ENCODE assay signal across 1 cellular context in the genomic region with DNA sequence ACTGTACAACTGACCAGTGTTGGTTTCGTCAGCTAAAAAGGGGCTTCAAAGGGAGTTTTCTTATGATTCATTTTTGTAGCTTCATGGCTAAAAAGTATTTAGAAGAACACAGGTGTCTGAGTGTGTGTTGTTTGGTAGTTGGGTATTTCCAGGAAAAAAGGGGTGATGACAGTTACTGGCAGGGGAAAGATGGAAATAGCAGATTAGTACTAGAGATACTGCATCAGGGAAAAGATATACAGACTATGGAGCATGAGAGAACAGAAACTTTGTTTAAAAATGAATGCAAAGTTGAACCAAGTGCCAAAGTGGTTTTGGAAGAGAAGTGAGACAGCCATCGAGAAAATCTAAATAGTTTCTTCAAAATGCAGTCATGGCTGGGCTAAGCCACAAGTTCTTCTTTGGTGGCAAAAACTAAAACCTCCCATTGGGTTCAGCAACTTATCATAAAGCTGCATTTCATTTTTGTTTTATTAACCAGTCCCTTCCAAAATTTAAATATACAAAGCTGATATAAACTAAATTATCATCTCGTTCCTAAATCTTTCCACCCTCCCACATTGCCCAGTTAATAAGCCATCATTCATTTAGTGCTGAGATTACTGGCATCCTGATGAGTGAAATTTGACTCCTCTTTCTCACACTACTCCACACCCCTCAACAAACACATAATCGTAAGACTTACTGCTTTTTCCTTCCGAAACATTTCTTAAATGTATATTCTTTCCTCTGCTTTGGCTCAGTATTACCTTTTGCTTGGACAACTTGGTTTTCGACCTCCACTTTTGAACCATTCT.
TF ChIP-seq lines count a peak whose summit lies in the region.

No MANE protein-coding gene starts in this region.

TF ChIP-seq in GM23338, 12 proteins besides CTCF, POLR2A, EP300 and RAD21 (continued from another document):
- TF ChIP-seq, protein P1, sequence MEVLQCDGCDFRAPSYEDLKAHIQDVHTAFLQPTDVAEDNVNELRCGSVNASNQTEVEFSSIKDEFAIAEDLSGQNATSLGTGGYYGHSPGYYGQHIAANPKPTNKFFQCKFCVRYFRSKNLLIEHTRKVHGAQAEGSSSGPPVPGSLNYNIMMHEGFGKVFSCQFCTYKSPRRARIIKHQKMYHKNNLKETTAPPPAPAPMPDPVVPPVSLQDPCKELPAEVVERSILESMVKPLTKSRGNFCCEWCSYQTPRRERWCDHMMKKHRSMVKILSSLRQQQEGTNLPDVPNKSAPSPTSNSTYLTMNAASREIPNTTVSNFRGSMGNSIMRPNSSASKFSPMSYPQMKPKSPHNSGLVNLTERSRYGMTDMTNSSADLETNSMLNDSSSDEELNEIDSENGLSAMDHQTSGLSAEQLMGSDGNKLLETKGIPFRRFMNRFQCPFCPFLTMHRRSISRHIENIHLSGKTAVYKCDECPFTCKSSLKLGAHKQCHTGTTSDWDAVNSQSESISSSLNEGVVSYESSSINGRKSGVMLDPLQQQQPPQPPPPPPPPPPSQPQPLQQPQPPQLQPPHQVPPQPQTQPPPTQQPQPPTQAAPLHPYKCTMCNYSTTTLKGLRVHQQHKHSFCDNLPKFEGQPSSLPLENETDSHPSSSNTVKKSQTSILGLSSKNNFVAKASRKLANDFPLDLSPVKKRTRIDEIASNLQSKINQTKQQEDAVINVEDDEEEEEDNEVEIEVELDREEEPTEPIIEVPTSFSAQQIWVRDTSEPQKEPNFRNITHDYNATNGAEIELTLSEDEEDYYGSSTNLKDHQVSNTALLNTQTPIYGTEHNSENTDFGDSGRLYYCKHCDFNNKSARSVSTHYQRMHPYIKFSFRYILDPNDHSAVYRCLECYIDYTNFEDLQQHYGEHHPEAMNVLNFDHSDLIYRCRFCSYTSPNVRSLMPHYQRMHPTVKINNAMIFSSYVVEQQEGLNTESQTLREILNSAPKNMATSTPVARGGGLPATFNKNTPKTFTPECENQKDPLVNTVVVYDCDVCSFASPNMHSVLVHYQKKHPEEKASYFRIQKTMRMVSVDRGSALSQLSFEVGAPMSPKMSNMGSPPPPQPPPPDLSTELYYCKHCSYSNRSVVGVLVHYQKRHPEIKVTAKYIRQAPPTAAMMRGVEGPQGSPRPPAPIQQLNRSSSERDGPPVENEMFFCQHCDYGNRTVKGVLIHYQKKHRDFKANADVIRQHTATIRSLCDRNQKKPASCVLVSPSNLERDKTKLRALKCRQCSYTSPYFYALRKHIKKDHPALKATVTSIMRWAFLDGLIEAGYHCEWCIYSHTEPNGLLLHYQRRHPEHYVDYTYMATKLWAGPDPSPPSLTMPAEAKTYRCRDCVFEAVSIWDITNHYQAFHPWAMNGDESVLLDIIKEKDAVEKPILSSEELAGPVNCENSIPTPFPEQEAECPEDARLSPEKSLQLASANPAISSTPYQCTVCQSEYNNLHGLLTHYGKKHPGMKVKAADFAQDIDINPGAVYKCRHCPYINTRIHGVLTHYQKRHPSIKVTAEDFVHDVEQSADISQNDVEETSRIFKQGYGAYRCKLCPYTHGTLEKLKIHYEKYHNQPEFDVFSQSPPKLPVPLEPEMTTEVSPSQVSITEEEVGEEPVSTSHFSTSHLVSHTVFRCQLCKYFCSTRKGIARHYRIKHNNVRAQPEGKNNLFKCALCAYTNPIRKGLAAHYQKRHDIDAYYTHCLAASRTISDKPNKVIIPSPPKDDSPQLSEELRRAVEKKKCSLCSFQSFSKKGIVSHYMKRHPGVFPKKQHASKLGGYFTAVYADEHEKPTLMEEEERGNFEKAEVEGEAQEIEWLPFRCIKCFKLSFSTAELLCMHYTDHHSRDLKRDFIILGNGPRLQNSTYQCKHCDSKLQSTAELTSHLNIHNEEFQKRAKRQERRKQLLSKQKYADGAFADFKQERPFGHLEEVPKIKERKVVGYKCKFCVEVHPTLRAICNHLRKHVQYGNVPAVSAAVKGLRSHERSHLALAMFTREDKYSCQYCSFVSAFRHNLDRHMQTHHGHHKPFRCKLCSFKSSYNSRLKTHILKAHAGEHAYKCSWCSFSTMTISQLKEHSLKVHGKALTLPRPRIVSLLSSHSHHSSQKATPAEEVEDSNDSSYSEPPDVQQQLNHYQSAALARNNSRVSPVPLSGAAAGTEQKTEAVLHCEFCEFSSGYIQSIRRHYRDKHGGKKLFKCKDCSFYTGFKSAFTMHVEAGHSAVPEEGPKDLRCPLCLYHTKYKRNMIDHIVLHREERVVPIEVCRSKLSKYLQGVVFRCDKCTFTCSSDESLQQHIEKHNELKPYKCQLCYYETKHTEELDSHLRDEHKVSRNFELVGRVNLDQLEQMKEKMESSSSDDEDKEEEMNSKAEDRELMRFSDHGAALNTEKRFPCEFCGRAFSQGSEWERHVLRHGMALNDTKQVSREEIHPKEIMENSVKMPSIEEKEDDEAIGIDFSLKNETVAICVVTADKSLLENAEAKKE (CRISPR knock-in tag; IDR thresholded peaks at IDR 0.05): no peak
- TF ChIP-seq, protein P2, sequence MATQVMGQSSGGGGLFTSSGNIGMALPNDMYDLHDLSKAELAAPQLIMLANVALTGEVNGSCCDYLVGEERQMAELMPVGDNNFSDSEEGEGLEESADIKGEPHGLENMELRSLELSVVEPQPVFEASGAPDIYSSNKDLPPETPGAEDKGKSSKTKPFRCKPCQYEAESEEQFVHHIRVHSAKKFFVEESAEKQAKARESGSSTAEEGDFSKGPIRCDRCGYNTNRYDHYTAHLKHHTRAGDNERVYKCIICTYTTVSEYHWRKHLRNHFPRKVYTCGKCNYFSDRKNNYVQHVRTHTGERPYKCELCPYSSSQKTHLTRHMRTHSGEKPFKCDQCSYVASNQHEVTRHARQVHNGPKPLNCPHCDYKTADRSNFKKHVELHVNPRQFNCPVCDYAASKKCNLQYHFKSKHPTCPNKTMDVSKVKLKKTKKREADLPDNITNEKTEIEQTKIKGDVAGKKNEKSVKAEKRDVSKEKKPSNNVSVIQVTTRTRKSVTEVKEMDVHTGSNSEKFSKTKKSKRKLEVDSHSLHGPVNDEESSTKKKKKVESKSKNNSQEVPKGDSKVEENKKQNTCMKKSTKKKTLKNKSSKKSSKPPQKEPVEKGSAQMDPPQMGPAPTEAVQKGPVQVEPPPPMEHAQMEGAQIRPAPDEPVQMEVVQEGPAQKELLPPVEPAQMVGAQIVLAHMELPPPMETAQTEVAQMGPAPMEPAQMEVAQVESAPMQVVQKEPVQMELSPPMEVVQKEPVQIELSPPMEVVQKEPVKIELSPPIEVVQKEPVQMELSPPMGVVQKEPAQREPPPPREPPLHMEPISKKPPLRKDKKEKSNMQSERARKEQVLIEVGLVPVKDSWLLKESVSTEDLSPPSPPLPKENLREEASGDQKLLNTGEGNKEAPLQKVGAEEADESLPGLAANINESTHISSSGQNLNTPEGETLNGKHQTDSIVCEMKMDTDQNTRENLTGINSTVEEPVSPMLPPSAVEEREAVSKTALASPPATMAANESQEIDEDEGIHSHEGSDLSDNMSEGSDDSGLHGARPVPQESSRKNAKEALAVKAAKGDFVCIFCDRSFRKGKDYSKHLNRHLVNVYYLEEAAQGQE (IDR thresholded peaks at IDR 0.05; ENCODE audit: unreplicated experiment): no peak
- TF ChIP-seq, protein P3, sequence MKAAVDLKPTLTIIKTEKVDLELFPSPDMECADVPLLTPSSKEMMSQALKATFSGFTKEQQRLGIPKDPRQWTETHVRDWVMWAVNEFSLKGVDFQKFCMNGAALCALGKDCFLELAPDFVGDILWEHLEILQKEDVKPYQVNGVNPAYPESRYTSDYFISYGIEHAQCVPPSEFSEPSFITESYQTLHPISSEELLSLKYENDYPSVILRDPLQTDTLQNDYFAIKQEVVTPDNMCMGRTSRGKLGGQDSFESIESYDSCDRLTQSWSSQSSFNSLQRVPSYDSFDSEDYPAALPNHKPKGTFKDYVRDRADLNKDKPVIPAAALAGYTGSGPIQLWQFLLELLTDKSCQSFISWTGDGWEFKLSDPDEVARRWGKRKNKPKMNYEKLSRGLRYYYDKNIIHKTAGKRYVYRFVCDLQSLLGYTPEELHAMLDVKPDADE (IDR thresholded peaks at IDR 0.05): no peak
- TF ChIP-seq EZH2 (IDR thresholded peaks at IDR 0.05; ENCODE audit: low read depth, unreplicated experiment) (no peak), STAT1 (IDR thresholded peaks at IDR 0.05; ENCODE audit: unreplicated experiment) (no peak)
TF ChIP-seq in GM23338: peak in this region for 0.
